8 cellular contexts compared by ENCODE assay signal in genomic region chr17:78360371-78361226, GRCh38. TPM values are rescaled to one million over a fixed set of nuclear protein-coding genes. Genes with fewer than 3 reads are reported as not detected.
DNase-seq lines count a peak whose midpoint lies in the region; ATAC-seq, FAIRE-seq and TF ChIP-seq lines count a peak whose summit lies in the region.

No MANE protein-coding gene starts in this region.

- H3K36me3 ChIP-seq in HUES6 (ENCODE audit: control insufficient read depth, insufficient read depth, low read length) = peaks cover 15% of the 10 kb centered on the region; the same call in 1 of the 2 replicates
- peaks cover 27% of the 10 kb centered on the region for H3K36me3 ChIP-seq in NT2/D1 (ENCODE audit: insufficient read depth, insufficient read length, low read length)
- H3K36me3 ChIP-seq in endothelial cell of umbilical vein (ENCODE audit: control insufficient read depth in 2 of 2, extremely low read depth in 1 of 2, insufficient read depth in 2 of 2, low read length in 2 of 2) = peaks cover 3 to 9% of the 10 kb centered on the region in 2 experiments

- H3K79me2 ChIP-seq in endothelial cell of umbilical vein (ENCODE audit: control insufficient read depth, insufficient read depth, low read length) = peaks cover 24% of the 10 kb centered on the region

- POLR2A ChIA-PET in AG04449 (lab: Yijun Ruan, JAX) (interaction anchor here (0.5 to 3.6 kb wide), 27 partner anchors 9 to 111 kb away, joined by 3 to 33 read pairs (median 4); partner anchors contain the start of gene PGS1), endothelial cell of umbilical vein (lab: Charles Lee) (interaction anchor here (0.8 to 2.3 kb wide), 13 partner anchors 14 to 59 kb away, joined by 3 to 12 read pairs (median 4); no protein-coding TSS in a partner anchor)

- intact Hi-C loops in endothelial cell of umbilical vein (cut with micrococcal nuclease) = loop anchor here (1.0 to 5.0 kb wide), 9 partner anchors 14 to 347 kb away; no protein-coding TSS in a partner anchor

- no peak for DNase-seq in AG04449 (ENCODE audit: low read depth, low spot score)
- DNase-seq in NT2/D1 (ENCODE audit: low read depth, low spot score) = peak; percentile 83
- peak; percentile 100 for DNase-seq in activated CD8-positive, alpha-beta memory T cell treated with anti-CD3 and anti-CD28 coated beads, Interleukin-2, amount 50 U/mL, for 48 hours
- DNase-seq in endothelial cell of umbilical vein (ENCODE audit: low read depth, low spot score) = peak; percentile 84
- peak; percentile 84 for DNase-seq in midbrain (lab: John Stamatoyannopoulos, UW)
- peak; percentile 67 to 74 for DNase-seq in stimulated activated CD8-positive, alpha-beta memory T cell treated with anti-CD3 and anti-CD28 coated beads, Interleukin-15, amount 100 ng/mL, for 4 hours (ENCODE audit: low read depth in 2 of 2)

- H3K27ac ChIP-seq in HUES6 (ENCODE audit: low read depth, low read length) (peak overlapping the region; percentile 85; the same call in 1 of the 2 replicates), endothelial cell of umbilical vein (ENCODE audit: insufficient read depth, low read depth, low read length) (peak overlapping the region; percentile 54)

- H3K27me3 ChIP-seq in HUES6 (ENCODE audit: control insufficient read depth, insufficient read depth, low read length) = peaks cover 34% of the 10 kb centered on the region
- H3K27me3 ChIP-seq in NT2/D1 (ENCODE audit: insufficient read depth, insufficient read length) = peaks cover 71% of the 10 kb centered on the region
- no peaks in the 10 kb centered on the region for H3K27me3 ChIP-seq in endothelial cell of umbilical vein (ENCODE audit: control insufficient read depth in 2 of 2, insufficient read depth in 2 of 2, low read length in 2 of 2)

- H4K20me1 ChIP-seq in endothelial cell of umbilical vein (replicated peaks; ENCODE audit: control insufficient read depth, extremely low read depth, insufficient read depth, low read length) = no peaks in the 10 kb centered on the region

- H3K9me1 ChIP-seq in endothelial cell of umbilical vein (replicated peaks; ENCODE audit: control insufficient read depth, extremely low read depth, insufficient read depth, low read length) = no peaks in the 10 kb centered on the region

- TF ChIP-seq POLR2A in endothelial cell of umbilical vein (IDR thresholded peaks at IDR 0.05; ENCODE audit: low read depth, low read length) = no peak

- FAIRE-seq in endothelial cell of umbilical vein (lab: Jason Lieb, UNC) = peak; percentile 84

- peak overlapping the region; percentile 62 for H3K4me2 ChIP-seq in endothelial cell of umbilical vein (ENCODE audit: insufficient read depth, low read length)

- H3K9ac ChIP-seq in HUES6 (ENCODE audit: low read length) (peak overlapping the region; percentile 75), NT2/D1 (ENCODE audit: insufficient read length, low read depth) (peak overlapping the region; percentile 79), endothelial cell of umbilical vein (replicated peaks; ENCODE audit: extremely low read depth, insufficient read depth, low read length) (peak overlapping the region; percentile 75)

- peak; percentile 23 for ATAC-seq in GM19023 (IDR thresholded peaks at IDR 0.05; ENCODE audit: unreplicated experiment)

- peaks cover 60% of the 10 kb centered on the region for H3K4me1 ChIP-seq in HUES6 (ENCODE audit: control insufficient read depth, insufficient read depth, low read length)
- peaks cover 36% of the 10 kb centered on the region for H3K4me1 ChIP-seq in NT2/D1 (ENCODE audit: insufficient read depth, insufficient read length)
- H3K4me1 ChIP-seq in endothelial cell of umbilical vein (ENCODE audit: control insufficient read depth, extremely low read depth, insufficient read depth, low read length) = peaks cover 36% of the 10 kb centered on the region

- peak overlapping the region; percentile 49 for H2AFZ ChIP-seq in endothelial cell of umbilical vein (ENCODE audit: low read depth, low read length)

- BruUV-seq in endothelial cell of umbilical vein (replicated peaks; lab: Mats Ljungman, UMichigan) = no TSS peak

- TF ChIP-seq CTCF in AG04449 (IDR thresholded peaks at IDR 0.05; ENCODE audit: insufficient read depth, low read length, missing control alignments) = peak; percentile 99
- peak; percentile 90 to 98 for TF ChIP-seq CTCF in endothelial cell of umbilical vein (IDR thresholded peaks at IDR 0.05; ENCODE audit: extremely low read depth in 1 of 2, insufficient read depth in 1 of 2, low read depth in 1 of 2, low read length in 2 of 2)

- H3K4me3 ChIP-seq in AG04449 (ENCODE audit: low read depth, low read length) (peak overlapping the region; percentile 87), HUES6 (ENCODE audit: low read depth, low read length) (peak overlapping the region; percentile 69), NT2/D1 (ENCODE audit: insufficient read length, low read depth) (peak overlapping the region; percentile 80), endothelial cell of umbilical vein (replicated peaks in 1 of 3; ENCODE audit: insufficient read depth in 1 of 3, low read depth in 1 of 3, low read length in 3 of 3) (peak overlapping the region; percentile 28 to 46 (median 39))

- dilution Hi-C loops in endothelial cell of umbilical vein (cut with MboI; ENCODE audit: extremely low pct_ligation_motif_present, low sequenced_read_pairs) = no loop called here

- CTCF ChIA-PET in AG04449 (lab: Yijun Ruan, JAX) (interaction anchor here (0.6 to 6.8 kb wide), 33 partner anchors 9 to 355 kb away, joined by 3 to 120 read pairs (median 6); partner anchors contain the start of genes AFMID, PGS1 and TK1), endothelial cell of umbilical vein (lab: Charles Lee) (interaction anchor here (0.6 to 5.7 kb wide), 36 partner anchors 9 to 350 kb away, joined by 3 to 184 read pairs (median 10); partner anchors contain the start of gene PGS1)

- H3K9me3 ChIP-seq in HUES6 (ENCODE audit: control insufficient read depth, insufficient read depth, low read depth, low read length) (no peaks in the 10 kb centered on the region), NT2/D1 (ENCODE audit: insufficient read depth, low read length) (no peaks in the 10 kb centered on the region), endothelial cell of umbilical vein (replicated peaks; ENCODE audit: control insufficient read depth, insufficient read depth, low read length) (no peaks in the 10 kb centered on the region)

TF ChIP-seq in endothelial cell of umbilical vein, 7 proteins besides CTCF, POLR2A, EP300 and RAD21:
- TF ChIP-seq GATA2 (IDR thresholded peaks at IDR 0.05; ENCODE audit: insufficient read depth, insufficient read length, low read depth, low read length) (no peak), EZH2 (IDR thresholded peaks at IDR 0.05; ENCODE audit: borderline replicate concordance, low read depth, low read length, severe bottlenecking) (no peak), JUN (IDR thresholded peaks at IDR 0.05; ENCODE audit: borderline replicate concordance, insufficient read depth, insufficient read length, low read depth) (no peak), MYC (IDR thresholded peaks at IDR 0.05; ENCODE audit: low read depth, low read length) (no peak), FOS (IDR thresholded peaks at IDR 0.05; ENCODE audit: borderline replicate concordance, insufficient read depth, low read length) (no peak), MAX (IDR thresholded peaks at IDR 0.05; ENCODE audit: insufficient read depth, insufficient read length) (no peak), POLR2AphosphoS5 (IDR thresholded peaks at IDR 0.05; ENCODE audit: insufficient read depth, low read depth, low read length) (no peak)

RNA-seq across cellular contexts. Expression of gene SOCS3, which starts 0.7 kb away (rescaled TPM):
- 13.6 and 14.3 TPM in 2 replicates for total RNA-seq in endothelial cell of umbilical vein
- 6.2 and 6.6 TPM in 2 replicates for polyA plus RNA-seq in endothelial cell of umbilical vein
- 5.3 and 7.9 TPM in 2 replicates for polyA plus RNA-seq in endothelial cell of umbilical vein (2011; cell fraction: cytosol; rRNA removed)
- 15.2 and 19.0 TPM in 2 replicates for polyA plus RNA-seq in endothelial cell of umbilical vein (2011; cell fraction: nucleus; rRNA removed)
- 12.2 and 14.3 TPM in 2 replicates for polyA plus RNA-seq in endothelial cell of umbilical vein (2012)
- polyA minus RNA-seq in endothelial cell of umbilical vein = 7.8 and 10.9 TPM in 2 replicates
- 31.0 TPM for polyA minus RNA-seq in endothelial cell of umbilical vein (2011; cell fraction: cytosol; rRNA and poly(A)+ RNA removed)
- polyA minus RNA-seq in endothelial cell of umbilical vein (2011; cell fraction: nucleus; rRNA and poly(A)+ RNA removed) = 7.3 and 17.4 TPM in 2 replicates

RNA-seq across cellular contexts. Expression of gene PGS1, which starts 17.9 kb away (rescaled TPM):
- 55.6 and 66.0 TPM in 2 replicates for total RNA-seq in endothelial cell of umbilical vein
- 48.4 and 50.8 TPM in 2 replicates for polyA plus RNA-seq in endothelial cell of umbilical vein
- 28.4 and 36.1 TPM in 2 replicates for polyA plus RNA-seq in endothelial cell of umbilical vein (2011; cell fraction: cytosol; rRNA removed)
- polyA plus RNA-seq in endothelial cell of umbilical vein (2011; cell fraction: nucleus; rRNA removed) = 195 and 203 TPM in 2 replicates
- 30.2 and 34.0 TPM in 2 replicates for polyA plus RNA-seq in endothelial cell of umbilical vein (2012)
- polyA minus RNA-seq in endothelial cell of umbilical vein = 62.5 and 77.9 TPM in 2 replicates
- 31.2 TPM for polyA minus RNA-seq in endothelial cell of umbilical vein (2011; cell fraction: cytosol; rRNA and poly(A)+ RNA removed)
- polyA minus RNA-seq in endothelial cell of umbilical vein (2011; cell fraction: nucleus; rRNA and poly(A)+ RNA removed) = 72.4 and 73.4 TPM in 2 replicates
